In the genomic region with DNA sequence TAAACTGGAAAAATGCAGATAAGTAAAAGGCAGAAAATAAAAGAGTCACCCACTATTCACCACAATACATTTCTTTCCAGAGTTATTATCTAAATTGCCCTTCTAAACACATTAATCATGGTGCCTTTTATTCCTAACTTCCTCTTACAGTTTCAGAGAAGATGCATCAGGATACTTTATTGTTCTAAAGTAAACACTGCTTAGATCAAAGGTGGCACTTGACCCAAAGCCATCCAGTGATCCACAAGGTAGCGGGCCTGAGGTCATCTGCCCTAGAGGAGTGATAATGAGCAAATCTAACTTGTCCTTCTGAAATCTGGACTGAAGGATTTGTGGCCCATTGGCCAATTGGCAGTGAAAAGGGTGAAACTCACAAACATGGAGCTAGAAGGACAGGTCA, we compare ENCODE assay signal across 2 cellular contexts.
TF ChIP-seq lines count a peak whose summit lies in the region.

No MANE protein-coding gene starts in this region.

TF ChIP-seq in HepG2, 621 proteins besides CTCF, POLR2A, EP300 and RAD21 (continues in another document):
- TF ChIP-seq, protein P1, sequence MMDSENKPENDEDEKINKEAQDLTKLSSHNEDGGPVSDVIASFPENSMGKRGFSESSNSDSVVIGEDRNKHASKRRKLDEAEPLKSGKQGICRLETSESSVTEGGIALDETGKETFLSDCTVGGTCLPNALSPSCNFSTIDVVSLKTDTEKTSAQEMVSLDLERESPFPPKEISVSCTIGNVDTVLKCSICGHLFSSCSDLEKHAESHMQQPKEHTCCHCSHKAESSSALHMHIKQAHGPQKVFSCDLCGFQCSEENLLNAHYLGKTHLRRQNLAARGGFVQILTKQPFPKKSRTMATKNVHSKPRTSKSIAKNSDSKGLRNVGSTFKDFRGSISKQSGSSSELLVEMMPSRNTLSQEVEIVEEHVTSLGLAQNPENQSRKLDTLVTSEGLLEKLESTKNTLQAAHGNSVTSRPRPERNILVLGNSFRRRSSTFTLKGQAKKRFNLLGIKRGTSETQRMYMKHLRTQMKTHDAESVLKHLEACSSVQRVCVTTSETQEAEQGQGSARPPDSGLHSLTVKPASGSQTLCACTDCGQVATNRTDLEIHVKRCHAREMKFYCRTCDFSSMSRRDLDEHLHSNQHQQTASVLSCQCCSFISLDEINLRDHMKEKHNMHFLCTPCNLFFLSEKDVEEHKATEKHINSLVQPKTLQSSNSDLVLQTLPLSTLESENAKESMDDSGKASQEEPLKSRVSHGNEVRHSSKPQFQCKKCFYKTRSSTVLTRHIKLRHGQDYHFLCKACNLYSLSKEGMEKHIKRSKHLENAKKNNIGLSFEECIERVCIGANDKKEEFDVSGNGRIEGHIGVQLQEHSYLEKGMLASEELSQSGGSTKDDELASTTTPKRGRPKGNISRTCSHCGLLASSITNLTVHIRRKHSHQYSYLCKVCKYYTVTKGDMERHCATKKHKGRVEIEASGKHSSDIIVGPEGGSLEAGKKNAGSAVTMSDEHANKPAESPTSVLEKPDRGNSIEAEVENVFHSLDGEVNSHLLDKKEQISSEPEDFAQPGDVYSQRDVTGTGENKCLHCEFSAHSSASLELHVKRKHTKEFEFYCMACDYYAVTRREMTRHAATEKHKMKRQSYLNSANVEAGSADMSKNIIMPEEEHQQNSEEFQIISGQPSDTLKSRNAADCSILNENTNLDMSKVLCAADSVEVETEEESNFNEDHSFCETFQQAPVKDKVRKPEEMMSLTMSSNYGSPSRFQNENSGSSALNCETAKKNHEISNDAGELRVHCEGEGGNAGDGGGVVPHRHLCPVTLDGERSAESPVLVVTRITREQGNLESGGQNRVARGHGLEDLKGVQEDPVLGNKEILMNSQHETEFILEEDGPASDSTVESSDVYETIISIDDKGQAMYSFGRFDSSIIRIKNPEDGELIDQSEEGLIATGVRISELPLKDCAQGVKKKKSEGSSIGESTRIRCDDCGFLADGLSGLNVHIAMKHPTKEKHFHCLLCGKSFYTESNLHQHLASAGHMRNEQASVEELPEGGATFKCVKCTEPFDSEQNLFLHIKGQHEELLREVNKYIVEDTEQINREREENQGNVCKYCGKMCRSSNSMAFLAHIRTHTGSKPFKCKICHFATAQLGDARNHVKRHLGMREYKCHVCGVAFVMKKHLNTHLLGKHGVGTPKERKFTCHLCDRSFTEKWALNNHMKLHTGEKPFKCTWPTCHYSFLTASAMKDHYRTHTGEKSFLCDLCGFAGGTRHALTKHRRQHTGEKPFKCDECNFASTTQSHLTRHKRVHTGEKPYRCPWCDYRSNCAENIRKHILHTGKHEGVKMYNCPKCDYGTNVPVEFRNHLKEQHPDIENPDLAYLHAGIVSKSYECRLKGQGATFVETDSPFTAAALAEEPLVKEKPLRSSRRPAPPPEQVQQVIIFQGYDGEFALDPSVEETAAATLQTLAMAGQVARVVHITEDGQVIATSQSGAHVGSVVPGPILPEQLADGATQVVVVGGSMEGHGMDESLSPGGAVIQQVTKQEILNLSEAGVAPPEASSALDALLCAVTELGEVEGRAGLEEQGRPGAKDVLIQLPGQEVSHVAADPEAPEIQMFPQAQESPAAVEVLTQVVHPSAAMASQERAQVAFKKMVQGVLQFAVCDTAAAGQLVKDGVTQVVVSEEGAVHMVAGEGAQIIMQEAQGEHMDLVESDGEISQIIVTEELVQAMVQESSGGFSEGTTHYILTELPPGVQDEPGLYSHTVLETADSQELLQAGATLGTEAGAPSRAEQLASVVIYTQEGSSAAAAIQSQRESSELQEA (CRISPR knock-in tag; IDR thresholded peaks at IDR 0.05; ENCODE audit: not compliant biosample characterization): no peak
- TF ChIP-seq SOX13 (IDR thresholded peaks at IDR 0.05): no peak
- peak in 1 of 2 experiments; percentile 29; a peak in 1 of 4 replicates for TF ChIP-seq SOX13 (CRISPR knock-in tag; conservative IDR thresholded peaks at IDR 0.05 in 1 of 2, IDR thresholded peaks at IDR 0.05 in 1 of 2)
- TF ChIP-seq ATM (IDR thresholded peaks at IDR 0.05; ENCODE audit: borderline replicate concordance): no peak
- no peak for TF ChIP-seq ZNF496 (CRISPR knock-in tag; IDR thresholded peaks at IDR 0.05; ENCODE audit: insufficient replicate concordance)
- TF ChIP-seq, protein P2, sequence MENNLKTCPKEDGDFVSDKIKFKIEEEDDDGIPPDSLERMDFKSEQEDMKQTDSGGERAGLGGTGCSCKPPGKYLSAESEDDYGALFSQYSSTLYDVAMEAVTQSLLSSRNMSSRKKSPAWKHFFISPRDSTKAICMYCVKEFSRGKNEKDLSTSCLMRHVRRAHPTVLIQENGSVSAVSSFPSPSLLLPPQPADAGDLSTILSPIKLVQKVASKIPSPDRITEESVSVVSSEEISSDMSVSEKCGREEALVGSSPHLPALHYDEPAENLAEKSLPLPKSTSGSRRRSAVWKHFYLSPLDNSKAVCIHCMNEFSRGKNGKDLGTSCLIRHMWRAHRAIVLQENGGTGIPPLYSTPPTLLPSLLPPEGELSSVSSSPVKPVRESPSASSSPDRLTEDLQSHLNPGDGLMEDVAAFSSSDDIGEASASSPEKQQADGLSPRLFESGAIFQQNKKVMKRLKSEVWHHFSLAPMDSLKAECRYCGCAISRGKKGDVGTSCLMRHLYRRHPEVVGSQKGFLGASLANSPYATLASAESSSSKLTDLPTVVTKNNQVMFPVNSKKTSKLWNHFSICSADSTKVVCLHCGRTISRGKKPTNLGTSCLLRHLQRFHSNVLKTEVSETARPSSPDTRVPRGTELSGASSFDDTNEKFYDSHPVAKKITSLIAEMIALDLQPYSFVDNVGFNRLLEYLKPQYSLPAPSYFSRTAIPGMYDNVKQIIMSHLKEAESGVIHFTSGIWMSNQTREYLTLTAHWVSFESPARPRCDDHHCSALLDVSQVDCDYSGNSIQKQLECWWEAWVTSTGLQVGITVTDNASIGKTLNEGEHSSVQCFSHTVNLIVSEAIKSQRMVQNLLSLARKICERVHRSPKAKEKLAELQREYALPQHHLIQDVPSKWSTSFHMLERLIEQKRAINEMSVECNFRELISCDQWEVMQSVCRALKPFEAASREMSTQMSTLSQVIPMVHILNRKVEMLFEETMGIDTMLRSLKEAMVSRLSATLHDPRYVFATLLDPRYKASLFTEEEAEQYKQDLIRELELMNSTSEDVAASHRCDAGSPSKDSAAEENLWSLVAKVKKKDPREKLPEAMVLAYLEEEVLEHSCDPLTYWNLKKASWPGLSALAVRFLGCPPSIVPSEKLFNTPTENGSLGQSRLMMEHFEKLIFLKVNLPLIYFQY (CRISPR knock-in tag; IDR thresholded peaks at IDR 0.05; ENCODE audit: borderline replicate concordance): no peak
- TF ChIP-seq BCL6 (CRISPR knock-in tag; IDR thresholded peaks at IDR 0.05): no peak
- TF ChIP-seq FOSL1 (CRISPR knock-in tag; IDR thresholded peaks at IDR 0.05; ENCODE audit: borderline replicate concordance): no peak
- TF ChIP-seq NR2F1 (CRISPR knock-in tag; IDR thresholded peaks at IDR 0.05): 0 out of 4 replicates have a peak, but pooled peaks have one; percentile 29 to 33
- TF ChIP-seq FOXA3 (CRISPR knock-in tag; IDR thresholded peaks at IDR 0.05): peak; percentile 38; the same call in 1 of the 2 replicates

TF ChIP-seq in K562, 482 proteins besides CTCF, POLR2A, EP300 and RAD21:
- 0 out of 4 replicates have a peak, but pooled peaks of 1 of the 2 experiments have one; percentile 30 for TF ChIP-seq FOXA3 (CRISPR knock-in tag; conservative IDR thresholded peaks at IDR 0.05 in 1 of 2, IDR thresholded peaks at IDR 0.05 in 1 of 2)
- peak; percentile 22 for TF ChIP-seq MEIS2 (IDR thresholded peaks at IDR 0.05; ENCODE audit: partially characterized antibody)
- TF ChIP-seq ZNF668 (CRISPR knock-in tag; IDR thresholded peaks at IDR 0.05): no peak
- TF ChIP-seq ZNF184 (CRISPR knock-in tag; IDR thresholded peaks at IDR 0.05): no peak
- no peak for TF ChIP-seq ZNF197 (CRISPR knock-in tag; IDR thresholded peaks at IDR 0.05; ENCODE audit: low read depth)
